ENCODE assay signal across 21 cellular contexts in genomic region chr2:131488306-131489205, GRCh38. TPM values are rescaled to one million over a fixed set of nuclear protein-coding genes. Genes with fewer than 3 reads are reported as not detected.
DNase-seq lines count a peak whose midpoint lies in the region; ATAC-seq and TF ChIP-seq lines count a peak whose summit lies in the region.
"Had no signal": no experiment of that assay in that cellular context is flagged by ENCODE, and none has a peak within 500 bp of the region (broad histone marks: within the 10 kb centered on the region; RNA-seq: fewer than 3 reads in every experiment).

No MANE protein-coding gene starts in this region.

- H3K4ac ChIP-seq in mesenchymal stem cell (ENCODE audit: low read depth in 1 of 2, low read length in 2 of 2): no peak overlapping the region

- no peak for TF ChIP-seq POLR2A in Peyer's patch (IDR thresholded peaks at IDR 0.05)

- no peaks in the 10 kb centered on the region for H3K27me3 Mint-ChIP-seq in activated T-cell treated with anti-CD3 and anti-CD28 coated beads, Interleukin-2, amount 50 U/mL, for 24 hours
- H3K27me3 Mint-ChIP-seq in activated T-cell treated with anti-CD3 and anti-CD28 coated beads, Interleukin-2, amount 50 U/mL, for 4 hours (ENCODE audit: low read depth): no peaks in the 10 kb centered on the region
- no peaks in the 10 kb centered on the region for H3K27me3 Mint-ChIP-seq in WTC11 (ENCODE audit: low read depth)

- H4K8ac ChIP-seq in mesenchymal stem cell (ENCODE audit: low read length): no peak overlapping the region

- no peak overlapping the region for H2BK5ac ChIP-seq in mesenchymal stem cell (ENCODE audit: low read depth, low read length, poor library complexity, severe bottlenecking)

- H3K9me3 ChIP-seq in mesenchymal stem cell (ENCODE audit: control insufficient read depth, low read length) (no peaks in the 10 kb centered on the region), Peyer's patch (no peaks in the 10 kb centered on the region), MG63 (no peaks in the 10 kb centered on the region)
- H3K9me3 ChIP-seq: right lobe of liver, suprapubic skin had no signal

- 86% methylated on average over 14 of the region's 14 CpGs for WGBS in mesenchymal stem cell

- no peak overlapping the region for H3K18ac ChIP-seq in mesenchymal stem cell (ENCODE audit: low read depth in 1 of 2, low read length in 2 of 2)

- peaks cover 28% of the 10 kb centered on the region for H3K4me1 Mint-ChIP-seq in activated T-cell treated with anti-CD3 and anti-CD28 coated beads, Interleukin-2, amount 50 U/mL, for 24 hours (ENCODE audit: low read depth)
- H3K4me1 Mint-ChIP-seq in activated T-cell treated with anti-CD3 and anti-CD28 coated beads, Interleukin-2, amount 50 U/mL, for 4 hours (ENCODE audit: low read depth): peaks cover 26% of the 10 kb centered on the region
- peaks cover 11% of the 10 kb centered on the region for H3K4me1 Mint-ChIP-seq in WTC11

- peaks cover 70% of the 10 kb centered on the region for H3K36me3 Mint-ChIP-seq in activated T-cell treated with anti-CD3 and anti-CD28 coated beads, Interleukin-2, amount 50 U/mL, for 24 hours (ENCODE audit: low read depth)
- peaks cover 5% of the 10 kb centered on the region for H3K36me3 Mint-ChIP-seq in activated T-cell treated with anti-CD3 and anti-CD28 coated beads, Interleukin-2, amount 50 U/mL, for 4 hours (ENCODE audit: insufficient read depth)
- peaks cover 8% of the 10 kb centered on the region for H3K36me3 Mint-ChIP-seq in WTC11

- H4K91ac ChIP-seq in mesenchymal stem cell (ENCODE audit: low read length): no peak overlapping the region

- H3K36me3 ChIP-seq in mesenchymal stem cell (ENCODE audit: control insufficient read depth in 1 of 2, insufficient read depth in 2 of 2, low read depth in 1 of 2, low read length in 2 of 2) (peaks cover 4 to 23% of the 10 kb centered on the region in 2 experiments), Peyer's patch (no peaks in the 10 kb centered on the region), MG63 (peaks cover 14% of the 10 kb centered on the region)
- H3K36me3 ChIP-seq: cardiac muscle cell, right lobe of liver, suprapubic skin had no signal

- H3K4me2 ChIP-seq in mesenchymal stem cell (ENCODE audit: low read length, poor library complexity, severe bottlenecking): no peak overlapping the region

- no peaks in the 10 kb centered on the region for H3K9me3 Mint-ChIP-seq in activated T-cell treated with anti-CD3 and anti-CD28 coated beads, Interleukin-2, amount 50 U/mL, for 24 hours
- no peaks in the 10 kb centered on the region for H3K9me3 Mint-ChIP-seq in activated T-cell treated with anti-CD3 and anti-CD28 coated beads, Interleukin-2, amount 50 U/mL, for 4 hours
- no peaks in the 10 kb centered on the region for H3K9me3 Mint-ChIP-seq in WTC11
- H3K9me3 Mint-ChIP-seq: endodermal cell had no signal

- peak overlapping the region in 1 of 2 experiments; percentile 94 for H3K23ac ChIP-seq in mesenchymal stem cell (ENCODE audit: low read length in 2 of 2)

- peak overlapping the region in 1 of 2 experiments; percentile 87 for H3K14ac ChIP-seq in mesenchymal stem cell (ENCODE audit: low read length in 2 of 2)

- CTCF ChIA-PET in WTC11 (lab: Charles Lee): no interaction called here

- TF ChIP-seq CTCF in WTC11 (IDR thresholded peaks at IDR 0.05): no peak
- no peak for TF ChIP-seq CTCF in Peyer's patch (IDR thresholded peaks at IDR 0.05)

- H2AFZ ChIP-seq in mesenchymal stem cell (ENCODE audit: low read depth, low read length): no peak overlapping the region

- no peak for ATAC-seq in activated T-cell treated with anti-CD3 and anti-CD28 coated beads, Interleukin-2, amount 50 U/mL, for 4 hours
- ATAC-seq in WTC11: no peak
- ATAC-seq: left colon, right lobe of liver had no signal

- H3K4me3 ChIP-seq in mesenchymal stem cell (ENCODE audit: insufficient read depth in 1 of 2, low read depth in 1 of 2, low read length in 2 of 2) (no peak overlapping the region), Peyer's patch (no peak overlapping the region), MG63 (no peak overlapping the region)
- H3K4me3 ChIP-seq: cardiac muscle cell, right lobe of liver, suprapubic skin had no signal

- H3K27ac Mint-ChIP-seq in activated T-cell treated with anti-CD3 and anti-CD28 coated beads, Interleukin-2, amount 50 U/mL, for 24 hours: peak overlapping the region; percentile 76
- peak overlapping the region; percentile 41; the same call in 1 of the 2 replicates for H3K27ac Mint-ChIP-seq in WTC11

- no peak overlapping the region for H2BK12ac ChIP-seq in mesenchymal stem cell (ENCODE audit: low read length in 2 of 2)

- H2BK120ac ChIP-seq in mesenchymal stem cell (ENCODE audit: low read depth, low read length): no peak overlapping the region

- H3K27me3 ChIP-seq in mesenchymal stem cell (ENCODE audit: control insufficient read depth in 1 of 2, insufficient read depth in 1 of 2, low read length in 2 of 2): no peaks in the 10 kb centered on the region
- no peaks in the 10 kb centered on the region for H3K27me3 ChIP-seq in Peyer's patch
- no peaks in the 10 kb centered on the region for H3K27me3 ChIP-seq in MG63
- H3K27me3 ChIP-seq: cardiac muscle cell, right lobe of liver, suprapubic skin had no signal

- H3K9ac ChIP-seq in mesenchymal stem cell (ENCODE audit: low read length): no peak overlapping the region

- POLR2A ChIA-PET in WTC11 (lab: Charles Lee): interaction anchor here (0.6 to 1.0 kb wide), 3 partner anchors 15 to 1303 kb away, joined by 3 to 7 read pairs (median 6); no protein-coding TSS in a partner anchor

- H3K4me3 Mint-ChIP-seq in activated T-cell treated with anti-CD3 and anti-CD28 coated beads, Interleukin-2, amount 50 U/mL, for 24 hours: peak overlapping the region; percentile 18
- no peak overlapping the region for H3K4me3 Mint-ChIP-seq in activated T-cell treated with anti-CD3 and anti-CD28 coated beads, Interleukin-2, amount 50 U/mL, for 4 hours
- no peak overlapping the region for H3K4me3 Mint-ChIP-seq in WTC11
- H3K4me3 Mint-ChIP-seq: endodermal cell had no signal

- H2AK5ac ChIP-seq in mesenchymal stem cell (ENCODE audit: low read length, severe bottlenecking): peak overlapping the region; percentile 49

- H3K27ac ChIP-seq in mesenchymal stem cell (ENCODE audit: low read length, poor library complexity, severe bottlenecking) (peak overlapping the region; percentile 1), Peyer's patch (no peak overlapping the region)
- H3K27ac ChIP-seq: cardiac muscle cell, right lobe of liver, suprapubic skin had no signal

- no peak overlapping the region for H2BK15ac ChIP-seq in mesenchymal stem cell (ENCODE audit: low read depth, poor library complexity, severe bottlenecking)

- H3K4me1 ChIP-seq in mesenchymal stem cell (ENCODE audit: control insufficient read depth, insufficient read depth, low read depth, low read length) (peaks cover 36% of the 10 kb centered on the region), Peyer's patch (peaks cover 0 to 15% (median 3%) of the 10 kb centered on the region in 4 donors)

- DNase-seq in activated T-cell treated with anti-CD3 and anti-CD28 coated beads, Interleukin-2, amount 50 U/mL, for 24 hours: no peak
- DNase-seq in activated T-cell treated with anti-CD3 and anti-CD28 coated beads, Interleukin-2, amount 50 U/mL, for 4 hours: no peak
- DNase-seq in DMS 273 treated with DMSO at 0.1 percent for 48 hours (lab: John Stamatoyannopoulos, UW): peak; percentile 70
- no peak for DNase-seq in WTC11 (ENCODE audit: low spot score)
- DNase-seq in mesenchymal stem cell: no peak
- no peak for DNase-seq in Peyer's patch
- DNase-seq in stimulated activated CD4-positive, alpha-beta T cell treated with anti-CD3 and anti-CD28 coated beads, Interleukin-2, amount 100 ng/mL, for 24 hours: no peak
- no peak for DNase-seq in MG63
- DNase-seq: endodermal cell, Karpas-422, left colon, NCI-H1436 treated with DMSO at 0.1 percent for 48 hours, occipital lobe had no signal

- H3K79me1 ChIP-seq in mesenchymal stem cell (replicated peaks; ENCODE audit: low read length, poor library complexity, severe bottlenecking): peaks cover 13% of the 10 kb centered on the region

TF ChIP-seq in WTC11, 78 proteins besides CTCF, POLR2A, EP300 and RAD21 (continues in another document):
- TF ChIP-seq NFE2L1 (CRISPR knock-in tag; IDR thresholded peaks at IDR 0.05): no peak
- TF ChIP-seq TCF7 (CRISPR knock-in tag; IDR thresholded peaks at IDR 0.05; ENCODE audit: low read depth): no peak
- TF ChIP-seq ATF1 (CRISPR knock-in tag; IDR thresholded peaks at IDR 0.05): no peak
- no peak for TF ChIP-seq E2F1 (CRISPR knock-in tag; IDR thresholded peaks at IDR 0.05)
- TF ChIP-seq GRHL2 (CRISPR knock-in tag; IDR thresholded peaks at IDR 0.05; ENCODE audit: insufficient replicate concordance, severe bottlenecking): no peak
- TF ChIP-seq GABPB1 (CRISPR knock-in tag; IDR thresholded peaks at IDR 0.05): no peak

RNA-seq across cellular contexts. Expression of gene MZT2A, which starts 3.6 kb away (rescaled TPM):
- 100 to 1,000 TPM in 2 of 3 donors, 10 to 100 TPM in 1; 54.5 to 166 (median 115) TPM for total RNA-seq in activated T-cell treated with anti-CD3 and anti-CD28 coated beads, Interleukin-2, amount 50 U/mL, for 4 hours
- total RNA-seq in WTC11 (2021) (162 to 179 TPM (median 167 TPM) in 3 replicates), Peyer's patch (10 to 100 TPM; 24.9 to 46.2 (median 44.7) TPM)
- 169 TPM for polyA plus RNA-seq in mesenchymal stem cell (2013, experiment 1 of 2)
- polyA plus RNA-seq in mesenchymal stem cell (2013, experiment 2 of 2): 169 TPM
- total RNA-seq in MG63 (2014; rRNA removed; shearing (Covaris generic); ENCODE audit: low replicate concordance): 149 and 245 TPM in 2 replicates

RNA-seq across cellular contexts. Expression of gene TUBA3D, which starts 12.6 kb away (rescaled TPM):
- not detected for total RNA-seq in activated T-cell treated with anti-CD3 and anti-CD28 coated beads, Interleukin-2, amount 50 U/mL, for 4 hours
- total RNA-seq in WTC11 (2021) (0.25 to 0.28 TPM in 2 of 3 replicates, not detected in the other), Peyer's patch (under 1 TPM in 2 of 4 donors, not detected in 2; 0.76 to 0.88 TPM)
- not detected for polyA plus RNA-seq in mesenchymal stem cell (2013, experiment 1 of 2)
- not detected for polyA plus RNA-seq in mesenchymal stem cell (2013, experiment 2 of 2)
- not detected in 2 replicates for total RNA-seq in MG63 (2014; rRNA removed; shearing (Covaris generic); ENCODE audit: low replicate concordance)
- total RNA-seq: activated CD8-positive, alpha-beta memory T cell treated with anti-CD3 and anti-CD28 coated beads for 36 hours; cardiac muscle cell; endodermal cell; left colon; mucosa of gallbladder; NCI-H460; occipital lobe; OCI-LY7; suprapubic skin had no signal
- polyA plus RNA-seq: AG04450 had no signal

RNA-seq across cellular contexts. Expression of gene CCDC74A, which starts 39.1 kb away (rescaled TPM):
- total RNA-seq in activated T-cell treated with anti-CD3 and anti-CD28 coated beads, Interleukin-2, amount 50 U/mL, for 4 hours: 1 to 10 TPM in 2 of 3 donors, under 1 TPM in 1; 0.90 to 1.2 (median 1.0) TPM
- total RNA-seq in WTC11 (2021) (11.7 to 16.7 TPM (median 12.6 TPM) in 3 replicates), Peyer's patch (1 to 10 TPM in 1 of 4 donors, not detected in 3; 1.6 TPM)
- polyA plus RNA-seq in mesenchymal stem cell (2013, experiment 1 of 2): 11.2 TPM
- 11.4 TPM for polyA plus RNA-seq in mesenchymal stem cell (2013, experiment 2 of 2)
- total RNA-seq in MG63 (2014; rRNA removed; shearing (Covaris generic); ENCODE audit: low replicate concordance): 2.7 and 6.5 TPM in 2 replicates
